Comparison of ENCODE assay signal across 15 cellular contexts in genomic region chr7:130133029-130133774, GRCh38.
A peak's percentile ranks its signal among the peaks of the same experiment; 100 is the strongest.
DNase-seq lines count a peak whose midpoint lies in the region; ATAC-seq and TF ChIP-seq lines count a peak whose summit lies in the region.
"Had no signal": no experiment of that assay in that cellular context is flagged by ENCODE, and none has a peak within 500 bp of the region (broad histone marks: within the 10 kb centered on the region; RNA-seq: fewer than 3 reads in every experiment).

No MANE protein-coding gene starts in this region.

- peaks cover 23% of the 10 kb centered on the region for H3F3A ChIP-seq in neural progenitor cell (ENCODE audit: low read depth)

- H3K9me3 Mint-ChIP-seq in neural progenitor cell = no peaks in the 10 kb centered on the region
- no peaks in the 10 kb centered on the region for H3K9me3 Mint-ChIP-seq in activated naive CD8-positive, alpha-beta T cell treated with anti-CD3 and anti-CD28 coated beads, Interleukin-2, amount 50 U/mL, for 24 hours
- no peaks in the 10 kb centered on the region for H3K9me3 Mint-ChIP-seq in CD8-positive, alpha-beta memory T cell
- H3K9me3 Mint-ChIP-seq: CD4-positive, alpha-beta memory T cell had no signal

- peak overlapping the region; percentile 51 for H3K27ac ChIP-seq in cingulate gyrus (ENCODE audit: low read depth, low read length)
- H3K27ac ChIP-seq in neural progenitor cell = peak overlapping the region; percentile 80
- H3K27ac ChIP-seq in CD8-positive, alpha-beta memory T cell (ENCODE audit: low read depth, low read length) = no peak overlapping the region
- H3K27ac ChIP-seq: A549, C4-2B, HL-60 had no signal

- no peaks in the 10 kb centered on the region for H3K27me3 Mint-ChIP-seq in neural progenitor cell (ENCODE audit: insufficient read depth, low read depth)
- no peaks in the 10 kb centered on the region for H3K27me3 Mint-ChIP-seq in activated naive CD8-positive, alpha-beta T cell treated with anti-CD3 and anti-CD28 coated beads, Interleukin-2, amount 50 U/mL, for 24 hours
- H3K27me3 Mint-ChIP-seq in CD8-positive, alpha-beta memory T cell = no peaks in the 10 kb centered on the region
- H3K27me3 Mint-ChIP-seq: CD4-positive, alpha-beta memory T cell had no signal

- POLR2A ChIA-PET in CD8-positive, alpha-beta memory T cell (lab: Charles Lee) = no interaction called here

- CTCF ChIA-PET in CD8-positive, alpha-beta memory T cell (lab: Charles Lee) = interaction anchor here (1.5 kb wide), 1 partner anchor 28 kb away, joined by 3 read pairs; no protein-coding TSS in a partner anchor

- TF ChIP-seq CTCF in neural progenitor cell (IDR thresholded peaks at IDR 0.05) = no peak

- no peak overlapping the region for H3K4me3 ChIP-seq in neural progenitor cell
- H3K4me3 ChIP-seq in CD8-positive, alpha-beta memory T cell (ENCODE audit: low read length) = no peak overlapping the region
- H3K4me3 ChIP-seq: A549 had no signal

- no peaks in the 10 kb centered on the region for H3K27me3 ChIP-seq in neural progenitor cell
- H3K27me3 ChIP-seq in CD8-positive, alpha-beta memory T cell (ENCODE audit: insufficient read depth, low read length, poor library complexity, severe bottlenecking) = no peaks in the 10 kb centered on the region
- H3K27me3 ChIP-seq: BE2C had no signal

- peaks cover 46% of the 10 kb centered on the region for H3K36me3 Mint-ChIP-seq in neural progenitor cell
- H3K36me3 Mint-ChIP-seq in activated naive CD8-positive, alpha-beta T cell treated with anti-CD3 and anti-CD28 coated beads, Interleukin-2, amount 50 U/mL, for 24 hours (ENCODE audit: low read depth) = peaks cover 31% of the 10 kb centered on the region
- H3K36me3 Mint-ChIP-seq in CD8-positive, alpha-beta memory T cell = peaks cover 10 to 78% (median 28%) of the 10 kb centered on the region in 3 donors

- no peaks in the 10 kb centered on the region for H3K79me2 ChIP-seq in neural progenitor cell (ENCODE audit: low read depth)

- H3K27ac Mint-ChIP-seq in neural progenitor cell = no peak overlapping the region
- H3K27ac Mint-ChIP-seq in activated naive CD8-positive, alpha-beta T cell treated with anti-CD3 and anti-CD28 coated beads, Interleukin-2, amount 50 U/mL, for 24 hours = no peak overlapping the region
- H3K27ac Mint-ChIP-seq in CD8-positive, alpha-beta memory T cell = no peak overlapping the region
- H3K27ac Mint-ChIP-seq: CD4-positive, alpha-beta memory T cell had no signal

- peaks cover 6% of the 10 kb centered on the region for H3K36me3 ChIP-seq in neural progenitor cell
- H3K36me3 ChIP-seq in CD8-positive, alpha-beta memory T cell (ENCODE audit: insufficient read depth, low read length) = peaks cover 17% of the 10 kb centered on the region

- H3K4me3 Mint-ChIP-seq in neural progenitor cell = no peak overlapping the region
- H3K4me3 Mint-ChIP-seq in activated naive CD8-positive, alpha-beta T cell treated with anti-CD3 and anti-CD28 coated beads, Interleukin-2, amount 50 U/mL, for 24 hours = no peak overlapping the region
- no peak overlapping the region for H3K4me3 Mint-ChIP-seq in CD8-positive, alpha-beta memory T cell
- H3K4me3 Mint-ChIP-seq: CD4-positive, alpha-beta memory T cell had no signal

- no peaks in the 10 kb centered on the region for H4K20me1 ChIP-seq in neural progenitor cell (ENCODE audit: low read depth)

- DNase-seq in amniotic epithelial cell (ENCODE audit: low read depth) (peak; percentile 39), neural progenitor cell (ENCODE audit: low spot score) (no peak)
- DNase-seq in activated naive CD8-positive, alpha-beta T cell treated with anti-CD3 and anti-CD28 coated beads, Interleukin-2, amount 50 U/mL, for 24 hours = no peak
- DNase-seq in CD8-positive, alpha-beta memory T cell = no peak
- DNase-seq: BE2C; Caco-2; CD4-positive, alpha-beta memory T cell; DND-41; GDM1; HCEC 1CT had no signal

- no peak overlapping the region for H3K9ac ChIP-seq in neural progenitor cell

- peak overlapping the region; percentile 45 for H3K4me2 ChIP-seq in neural progenitor cell
- H3K4me2 ChIP-seq: A549 had no signal

- no peaks in the 10 kb centered on the region for H3K9me3 ChIP-seq in neural progenitor cell (ENCODE audit: low read depth)
- H3K9me3 ChIP-seq in CD8-positive, alpha-beta memory T cell (ENCODE audit: low read length) = no peaks in the 10 kb centered on the region
- H3K9me3 ChIP-seq: A549, BE2C, Caco-2 had no signal

- no peak overlapping the region for H2AFZ ChIP-seq in neural progenitor cell (replicated peaks)

- no peak for ATAC-seq in activated naive CD8-positive, alpha-beta T cell treated with anti-CD3 and anti-CD28 coated beads, Interleukin-2, amount 50 U/mL, for 24 hours
- ATAC-seq in GM21529 (IDR thresholded peaks at IDR 0.05; ENCODE audit: unreplicated experiment) = no peak
- ATAC-seq: A549 had no signal

- H3K4me1 ChIP-seq in neural progenitor cell = peaks cover 46% of the 10 kb centered on the region
- H3K4me1 ChIP-seq in CD8-positive, alpha-beta memory T cell (ENCODE audit: insufficient read depth, low read length) = peaks cover 13% of the 10 kb centered on the region
- H3K4me1 ChIP-seq: Caco-2 had no signal

- H3K4me1 Mint-ChIP-seq in neural progenitor cell = peaks cover 7% of the 10 kb centered on the region
- peaks cover 12% of the 10 kb centered on the region for H3K4me1 Mint-ChIP-seq in activated naive CD8-positive, alpha-beta T cell treated with anti-CD3 and anti-CD28 coated beads, Interleukin-2, amount 50 U/mL, for 24 hours
- peaks cover 9 to 19% (median 15%) of the 10 kb centered on the region in 3 donors for H3K4me1 Mint-ChIP-seq in CD8-positive, alpha-beta memory T cell
